ENCODE assay signal across 1 cellular context in genomic region chr1:40409467-40409866, GRCh38.
TF ChIP-seq lines count a peak whose summit lies in the region.

No MANE protein-coding gene starts in this region.

TF ChIP-seq in H1, 55 proteins besides CTCF, POLR2A, EP300 and RAD21:
- TF ChIP-seq FOSL1 (IDR thresholded peaks at IDR 0.05; ENCODE audit: insufficient read depth, low read depth, low read length) = no peak
- 0 out of 2 replicates have a peak, but pooled peaks have one; percentile 49 for TF ChIP-seq YY1 (IDR thresholded peaks at IDR 0.05; ENCODE audit: low read depth, low read length)
